10 cellular contexts compared by ENCODE assay signal in the genomic region with DNA sequence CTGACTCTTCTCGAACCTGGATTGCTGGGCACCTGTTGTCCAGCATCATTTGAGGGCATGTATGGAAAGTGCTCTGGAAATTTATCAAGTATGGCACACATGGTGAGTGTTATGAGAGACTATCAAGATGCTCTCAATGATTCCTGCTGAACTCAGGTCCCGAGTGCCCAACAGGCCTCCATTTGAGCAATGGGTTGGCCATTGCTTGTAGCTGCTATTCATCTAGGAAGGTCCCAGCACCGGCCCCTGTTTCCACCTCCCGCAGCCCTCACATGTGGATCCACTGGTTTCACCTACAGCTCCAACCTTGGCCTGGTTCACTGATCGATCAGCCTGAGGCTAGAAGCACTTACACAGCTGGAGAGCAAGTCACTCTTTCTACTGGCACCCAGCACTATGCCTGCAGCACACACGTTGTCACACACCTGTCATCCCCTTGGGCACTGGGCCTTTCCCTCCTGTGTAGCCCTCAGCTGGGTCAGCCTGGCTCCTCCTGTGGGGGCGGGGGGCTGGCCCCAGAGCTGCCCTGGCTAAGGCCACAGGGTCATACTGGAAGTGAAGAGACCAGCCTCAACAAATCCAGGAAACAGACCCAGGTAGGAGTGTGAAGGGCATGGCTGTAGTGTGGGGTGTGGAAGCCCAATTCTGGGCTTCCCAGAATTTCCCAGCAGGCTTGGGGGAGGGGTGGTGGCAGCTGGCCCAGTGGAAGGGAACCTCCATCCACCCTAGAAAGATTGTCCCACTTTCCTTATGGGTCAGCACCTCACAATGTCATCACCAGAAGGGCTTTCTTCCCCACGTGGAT. TPM values are rescaled to one million over a fixed set of nuclear protein-coding genes. Genes with fewer than 3 reads are reported as not detected.
DNase-seq lines count a peak whose midpoint lies in the region; ATAC-seq, FAIRE-seq and TF ChIP-seq lines count a peak whose summit lies in the region.
"Had no signal": no experiment of that assay in that cellular context is flagged by ENCODE, and none has a peak within 500 bp of the region (broad histone marks: within the 10 kb centered on the region; RNA-seq: fewer than 3 reads in every experiment).

No MANE protein-coding gene starts in this region.

- H3K4me3 ChIP-seq in SJCRH30, result no peak overlapping the region
- H3K4me3 ChIP-seq in cardiac muscle cell, result no peak overlapping the region
- H3K4me3 ChIP-seq in pancreas, result no peak overlapping the region

- no peak for TF ChIP-seq POLR2A in H54 (IDR thresholded peaks at IDR 0.05; ENCODE audit: low read depth, low read length)

- intact Hi-C loops in CD14-positive monocyte (cut with micrococcal nuclease) (loop anchor here in 1 of 2 donors (10.0 kb wide), 1 partner anchor 61 kb away; no protein-coding TSS in a partner anchor), pancreas (cut with DNase I) (no loop called here)

- no peak for TF ChIP-seq CTCF in CD14-positive monocyte (IDR thresholded peaks at IDR 0.05)
- TF ChIP-seq CTCF in cardiac muscle cell (IDR thresholded peaks at IDR 0.05; ENCODE audit: low read depth, low read length), result no peak
- TF ChIP-seq CTCF in pancreas (IDR thresholded peaks at IDR 0.05), result no peak

- H3K27me3 ChIP-seq in SJCRH30, result no peaks in the 10 kb centered on the region
- no peaks in the 10 kb centered on the region for H3K27me3 ChIP-seq in cardiac muscle cell
- H3K27me3 ChIP-seq in pancreas, result no peaks in the 10 kb centered on the region

- 36 to 40% methylated on average over 8 of the region's 8 CpGs for WGBS in pancreas, 2 donors

- H3K4me3 Mint-ChIP-seq in CD14-positive monocyte, result peak overlapping the region in 1 of 2 donors; percentile 70
- H3K4me3 Mint-ChIP-seq: CD8-positive, alpha-beta T cell had no signal

- H3K27ac ChIP-seq in SJCRH30 (peak overlapping the region; percentile 76), cardiac muscle cell (peak overlapping the region; percentile 33), pancreas (peak overlapping the region; percentile 65 to 87 (median 70))

- H3K36me3 ChIP-seq in SJCRH30, result no peaks in the 10 kb centered on the region
- H3K36me3 ChIP-seq in cardiac muscle cell, result no peaks in the 10 kb centered on the region
- no peaks in the 10 kb centered on the region for H3K36me3 ChIP-seq in pancreas

- H3K27ac Mint-ChIP-seq in CD14-positive monocyte, result peak overlapping the region; percentile 94 to 99 (median 99)
- H3K27ac Mint-ChIP-seq: CD8-positive, alpha-beta T cell had no signal

- peaks cover 0 to 2% (median 0%) of the 10 kb centered on the region in 7 donors for H3K9me3 Mint-ChIP-seq in CD14-positive monocyte
- H3K9me3 Mint-ChIP-seq: CD8-positive, alpha-beta T cell had no signal

- no peak for FAIRE-seq in pancreas (lab: Jason Lieb, UNC)
- no peak for FAIRE-seq in H54 (lab: Jason Lieb, UNC)
- FAIRE-seq: GM18507 had no signal

- peaks cover 9 to 10% of the 10 kb centered on the region in 2 donors for H3K36me3 Mint-ChIP-seq in CD14-positive monocyte
- H3K36me3 Mint-ChIP-seq: CD8-positive, alpha-beta T cell had no signal

- peak; percentile 63 to 72 (median 66) for ATAC-seq in pancreas
- no peak for ATAC-seq in GM21367 (IDR thresholded peaks at IDR 0.05; ENCODE audit: unreplicated experiment)
- ATAC-seq in GM19463 (IDR thresholded peaks at IDR 0.05; ENCODE audit: unreplicated experiment), result no peak
- ATAC-seq: CD8-positive, alpha-beta T cell had no signal

- H3K4me1 ChIP-seq in SJCRH30 (peaks cover 33% of the 10 kb centered on the region), cardiac muscle cell (ENCODE audit: low read depth) (peaks cover 20% of the 10 kb centered on the region), pancreas (peaks cover 30 to 38% (median 32%) of the 10 kb centered on the region in 3 donors)

- H3K9me3 ChIP-seq in SJCRH30 (replicated peaks) (no peaks in the 10 kb centered on the region), cardiac muscle cell (ENCODE audit: low read depth) (no peaks in the 10 kb centered on the region), pancreas (no peaks in the 10 kb centered on the region)

- DNase-seq in CD14-positive monocyte (ENCODE audit: low spot score) (no peak), SJCRH30 (peak; percentile 51 to 53), cardiac muscle cell (ENCODE audit: low read depth in 1 of 2, low spot score in 1 of 2) (no peak), pancreas (peak in 3 of 6 donors; percentile 52 to 80 (median 59)), HPDE6-E6E7 (ENCODE audit: extremely low spot score) (no peak), H54 (ENCODE audit: insufficient read length, low spot score) (no peak)
- DNase-seq: CD8-positive, alpha-beta T cell had no signal

- H3K27me3 Mint-ChIP-seq in CD14-positive monocyte (ENCODE audit: low read depth in 3 of 3), result peaks cover 0 to 2% (median 0%) of the 10 kb centered on the region in 3 donors

- H3K4me1 Mint-ChIP-seq in CD14-positive monocyte, result peaks cover 84% of the 10 kb centered on the region

RNA-seq across cellular contexts. Expression of a gene that starts 41.7 kb away (rescaled TPM):
- polyA plus RNA-seq in CD14-positive monocyte (1 to 10 TPM; 4.4 to 5.4 TPM), cardiac muscle cell (16.3 and 26.1 TPM in 2 replicates), pancreas (10 to 100 TPM in 1 of 2 donors, 1 to 10 TPM in 1; 7.9 to 13.5 TPM)
- 22.8 and 23.0 TPM in 2 replicates for total RNA-seq in SJCRH30 (2014; rRNA removed; shearing (Covaris generic))
- total RNA-seq in cardiac muscle cell (25.9 and 29.2 TPM in 2 replicates), pancreas (10 to 100 TPM; 15.6 to 42.5 (median 23.8) TPM)

Comparison
In these comparisons a context has a peak if more than half of its experiments do, and no peak if none do; other contexts are left out.
1. DNase-seq: peak in SJCRH30 (2 of 2); none in CD14-positive monocyte (single experiment), cardiac muscle cell (0 of 2), HPDE6-E6E7 (single experiment) and H54 (single experiment).
2. ATAC-seq: peak in pancreas (4 of 4); none in GM21367 (single experiment) and GM19463 (single experiment).
3. Peak in every context shown above with its lines, with median percentiles within 50 percentile points of each other: H3K27ac ChIP-seq.